ENCODE assay signal across 1 cellular context in the genomic region with DNA sequence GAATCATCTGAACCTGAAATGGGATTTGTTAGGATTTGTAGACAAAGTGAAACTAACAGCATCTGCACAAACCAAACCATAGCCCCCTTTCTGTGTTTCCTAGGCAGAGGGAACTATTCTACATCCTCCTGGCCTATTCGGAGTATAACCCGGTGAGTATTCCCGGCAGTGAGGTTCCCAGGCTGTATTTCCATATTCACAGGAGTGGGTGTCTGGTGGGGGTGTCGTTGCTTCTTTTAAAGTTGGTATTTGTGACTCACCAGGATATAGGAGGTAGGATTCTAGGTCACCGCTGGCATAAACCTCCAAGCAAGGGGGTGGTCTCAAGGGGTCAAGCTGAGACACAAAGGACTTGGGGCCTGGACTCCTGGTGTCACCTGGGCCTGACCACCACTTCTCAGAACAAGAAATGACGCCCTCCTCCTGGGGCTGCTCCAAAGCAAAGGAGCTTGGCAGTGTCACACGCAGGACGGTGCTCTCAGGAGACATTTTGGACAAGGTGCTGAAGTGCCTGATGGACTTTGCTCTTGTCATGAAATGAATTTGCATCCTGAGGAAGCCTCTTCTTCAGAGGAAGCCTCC. TPM values are rescaled to one million over a fixed set of nuclear protein-coding genes. Genes with fewer than 3 reads are reported as not detected.
"Had no signal": no experiment of that assay in that cellular context is flagged by ENCODE, and none has a peak within 500 bp of the region (broad histone marks: within the 10 kb centered on the region; RNA-seq: fewer than 3 reads in every experiment).

No MANE protein-coding gene starts in this region.

RNA-seq across cellular contexts. Expression of a gene that starts 19.4 kb away (rescaled TPM):
- total RNA-seq: smooth muscle cell had no signal
